10 cellular contexts compared by ENCODE assay signal in the genomic region with DNA sequence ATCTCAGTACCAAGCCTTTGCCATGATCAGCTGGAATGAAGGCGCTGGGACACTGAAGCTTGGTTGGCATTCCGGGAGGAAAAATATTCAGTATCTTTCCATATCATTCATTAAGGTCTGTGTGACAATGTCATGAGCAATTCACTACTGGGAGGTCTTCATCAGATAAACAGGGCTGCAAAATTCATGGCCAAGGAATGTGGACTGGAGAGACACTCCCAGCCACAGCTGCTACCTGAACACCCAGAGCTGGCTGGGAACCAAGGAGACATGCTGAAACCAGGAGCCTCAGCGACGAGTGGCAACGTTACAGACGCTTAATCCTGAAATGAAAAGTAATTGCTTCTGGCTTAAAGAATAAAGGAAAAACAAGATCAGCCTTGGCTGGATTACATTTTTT. TPM values are rescaled to one million over a fixed set of nuclear protein-coding genes. Genes with fewer than 3 reads are reported as not detected.
DNase-seq lines count a peak whose midpoint lies in the region; ATAC-seq and TF ChIP-seq lines count a peak whose summit lies in the region.
"Had no signal": no experiment of that assay in that cellular context is flagged by ENCODE, and none has a peak within 500 bp of the region (broad histone marks: within the 10 kb centered on the region; RNA-seq: fewer than 3 reads in every experiment).

No MANE protein-coding gene starts in this region.

- no peaks in the 10 kb centered on the region for H4K20me1 ChIP-seq in MM.1S (ENCODE audit: insufficient read depth, low read length)

- H3K27ac ChIP-seq in epithelial cell of prostate (peak overlapping the region; percentile 76), MM.1S (ENCODE audit: low read length) (no peak overlapping the region)
- H3K27ac ChIP-seq: heart right ventricle, SK-N-MC had no signal

- H3K27ac Mint-ChIP-seq in Caco-2 (ENCODE audit: unreplicated experiment) = no peak overlapping the region
- H3K27ac Mint-ChIP-seq in activated CD4-positive, alpha-beta memory T cell treated with anti-CD3 and anti-CD28 coated beads, Interleukin-2, amount 10 ng/mL, durations not matched to agents 7 days and 5 days = no peak overlapping the region

- H3K4me1 ChIP-seq in MM.1S (ENCODE audit: low read length) (peaks cover 11% of the 10 kb centered on the region), Caco-2 (no peaks in the 10 kb centered on the region; the same call in 1 of the 2 replicates)
- H3K4me1 ChIP-seq: heart right ventricle had no signal

- POLR2A ChIA-PET in Caco-2 (lab: Charles Lee) = no interaction called here
- POLR2A ChIA-PET in activated CD4-positive, alpha-beta memory T cell treated with anti-CD3 and anti-CD28 coated beads, Interleukin-2, amount 10 ng/mL, durations not matched to agents 7 days and 5 days (lab: Charles Lee) = no interaction called here

- intact Hi-C loops in sciatic nerve (cut with DNase I) (no loop called here), Caco-2 (cut with micrococcal nuclease; ENCODE audit: unreplicated experiment) (loop anchor here (1.0 to 2.0 kb wide), 3 partner anchors 85 to 197 kb away; a partner anchor contains a TSS)

- no peak for TF ChIP-seq CTCF in MM.1S (IDR thresholded peaks at IDR 0.05; ENCODE audit: low read length)
- TF ChIP-seq CTCF in Caco-2 (IDR thresholded peaks at IDR 0.05; ENCODE audit: insufficient read depth in 1 of 2, low read depth in 1 of 2, low read length in 1 of 2, severe bottlenecking in 1 of 2, unreplicated experiment in 1 of 2) = no peak

- H3K9me3 Mint-ChIP-seq in Caco-2 (ENCODE audit: unreplicated experiment) = no peaks in the 10 kb centered on the region
- no peaks in the 10 kb centered on the region for H3K9me3 Mint-ChIP-seq in activated CD4-positive, alpha-beta memory T cell treated with anti-CD3 and anti-CD28 coated beads, Interleukin-2, amount 10 ng/mL, durations not matched to agents 7 days and 5 days

- H3K4me3 ChIP-seq in MM.1S (ENCODE audit: low read length) (no peak overlapping the region), Caco-2 (ENCODE audit: low read depth, low read length) (no peak overlapping the region)
- H3K4me3 ChIP-seq: heart right ventricle, SK-N-MC had no signal

- H3K36me3 Mint-ChIP-seq in Caco-2 (ENCODE audit: insufficient read depth, unreplicated experiment) = no peaks in the 10 kb centered on the region
- no peaks in the 10 kb centered on the region for H3K36me3 Mint-ChIP-seq in activated CD4-positive, alpha-beta memory T cell treated with anti-CD3 and anti-CD28 coated beads, Interleukin-2, amount 10 ng/mL, durations not matched to agents 7 days and 5 days (ENCODE audit: low read depth)

- H3K9me3 ChIP-seq in MM.1S (replicated peaks; ENCODE audit: insufficient read depth, low read length) = no peaks in the 10 kb centered on the region
- H3K9me3 ChIP-seq in Caco-2 = no peaks in the 10 kb centered on the region

- BruUV-seq in Caco-2 (replicated peaks; lab: Mats Ljungman, UMichigan) = no TSS peak

- peak; percentile 24 for ATAC-seq in sciatic nerve

- H3K4me2 ChIP-seq in MM.1S (ENCODE audit: low read depth, low read length) = no peak overlapping the region

- no peak overlapping the region for H3K9ac ChIP-seq in MM.1S (ENCODE audit: low read length)

- H3K27me3 ChIP-seq in MM.1S (replicated peaks; ENCODE audit: insufficient read depth, low read length) (no peaks in the 10 kb centered on the region), Caco-2 (replicated peaks; ENCODE audit: control insufficient read depth, insufficient read depth, low read length) (no peaks in the 10 kb centered on the region)
- H3K27me3 ChIP-seq: heart right ventricle had no signal

- H3K36me3 ChIP-seq in MM.1S (replicated peaks; ENCODE audit: insufficient read depth, low read length) (no peaks in the 10 kb centered on the region), Caco-2 (ENCODE audit: control insufficient read depth, insufficient read depth, low read length) (no peaks in the 10 kb centered on the region)
- H3K36me3 ChIP-seq: heart right ventricle had no signal

- H3F3A ChIP-seq in MM.1S (ENCODE audit: insufficient read depth, low read length) = no peaks in the 10 kb centered on the region; the same call in 1 of the 2 replicates

- peak; percentile 23 for DNase-seq in GM04503 (ENCODE audit: low read depth)
- DNase-seq in NCI-H82 treated with DMSO at 0.1 percent for 48 hours (lab: John Stamatoyannopoulos, UW; ENCODE audit: unreplicated experiment) = peak; percentile 80
- peak; percentile 54 for DNase-seq in epithelial cell of prostate (ENCODE audit: low read depth, low spot score)
- DNase-seq in sciatic nerve (ENCODE audit: low spot score) = no peak
- DNase-seq in NCI-H1048 (lab: John Stamatoyannopoulos, UW) = no peak
- no peak for DNase-seq in MM.1S
- DNase-seq in Caco-2 = no peak
- no peak for DNase-seq in activated CD4-positive, alpha-beta memory T cell treated with anti-CD3 and anti-CD28 coated beads, Interleukin-2, amount 10 ng/mL, durations not matched to agents 7 days and 5 days
- DNase-seq: heart right ventricle had no signal

- no peaks in the 10 kb centered on the region for H3K79me2 ChIP-seq in MM.1S (ENCODE audit: low read length)

- no peaks in the 10 kb centered on the region for H3K9me2 ChIP-seq in MM.1S (replicated peaks; ENCODE audit: insufficient read depth, low read length)

- H3K4me3 Mint-ChIP-seq in Caco-2 (ENCODE audit: unreplicated experiment) = no peak overlapping the region
- H3K4me3 Mint-ChIP-seq in activated CD4-positive, alpha-beta memory T cell treated with anti-CD3 and anti-CD28 coated beads, Interleukin-2, amount 10 ng/mL, durations not matched to agents 7 days and 5 days = no peak overlapping the region

- no peak overlapping the region for H2AFZ ChIP-seq in MM.1S (ENCODE audit: low read length)

- H3K4me1 Mint-ChIP-seq in Caco-2 (ENCODE audit: low read depth, unreplicated experiment) = peaks cover 15% of the 10 kb centered on the region
- no peaks in the 10 kb centered on the region for H3K4me1 Mint-ChIP-seq in activated CD4-positive, alpha-beta memory T cell treated with anti-CD3 and anti-CD28 coated beads, Interleukin-2, amount 10 ng/mL, durations not matched to agents 7 days and 5 days

- CTCF ChIA-PET in Caco-2 (lab: Charles Lee) = no interaction called here
- CTCF ChIA-PET in activated CD4-positive, alpha-beta memory T cell treated with anti-CD3 and anti-CD28 coated beads, Interleukin-2, amount 10 ng/mL, durations not matched to agents 7 days and 5 days (lab: Charles Lee) = no interaction called here

- no peaks in the 10 kb centered on the region for H3K27me3 Mint-ChIP-seq in Caco-2 (ENCODE audit: insufficient read depth, unreplicated experiment)
- no peaks in the 10 kb centered on the region for H3K27me3 Mint-ChIP-seq in activated CD4-positive, alpha-beta memory T cell treated with anti-CD3 and anti-CD28 coated beads, Interleukin-2, amount 10 ng/mL, durations not matched to agents 7 days and 5 days

RNA-seq across cellular contexts. Expression of a gene that starts 30.6 kb away (rescaled TPM):
- total RNA-seq in sciatic nerve (35.7 TPM), Caco-2 (2022) (83.0 and 87.9 TPM in 2 replicates)
- total RNA-seq in activated CD4-positive, alpha-beta memory T cell treated with anti-CD3 and anti-CD28 coated beads, Interleukin-2, amount 10 ng/mL, durations not matched to agents 7 days and 5 days = not detected

Comparison
In these comparisons a context has a peak if more than half of its experiments do, and no peak if none do; other contexts are left out.
1. DNase-seq: peak in GM04503 (single experiment), NCI-H82 treated with DMSO at 0.1 percent for 48 hours (single experiment) and epithelial cell of prostate (single experiment); none in sciatic nerve (single experiment), NCI-H1048 (single experiment), MM.1S (single experiment), Caco-2 (0 of 2) and activated CD4-positive, alpha-beta memory T cell treated with anti-CD3 and anti-CD28 coated beads, Interleukin-2, amount 10 ng/mL, durations not matched to agents 7 days and 5 days (single experiment).
2. RNA of a gene that starts 30.6 kb away (total RNA-seq): 83.0 to 87.9 TPM in Caco-2 and 35.7 TPM in sciatic nerve (single experiment); not detected in activated CD4-positive, alpha-beta memory T cell treated with anti-CD3 and anti-CD28 coated beads, Interleukin-2, amount 10 ng/mL, durations not matched to agents 7 days and 5 days; every median in the first group is over 10 times any median in the second.